ENCODE assay signal across 10 cellular contexts in genomic region chrX:6226053-6226645, GRCh38. TPM values are rescaled to one million over a fixed set of nuclear protein-coding genes. Genes with fewer than 3 reads are reported as not detected.
DNase-seq lines count a peak whose midpoint lies in the region; ATAC-seq and TF ChIP-seq lines count a peak whose summit lies in the region.
"Had no signal": no experiment of that assay in that cellular context is flagged by ENCODE, and none has a peak within 500 bp of the region (broad histone marks: within the 10 kb centered on the region; RNA-seq: fewer than 3 reads in every experiment).

No MANE protein-coding gene starts in this region.

- peaks cover 2% of the 10 kb centered on the region for H3K27me3 Mint-ChIP-seq in GM23338 (ENCODE audit: insufficient read depth, low read depth, poor library complexity)

- H3K79me2 ChIP-seq in GM23338 (replicated peaks; ENCODE audit: insufficient read depth), result peaks cover 70% of the 10 kb centered on the region
- no peaks in the 10 kb centered on the region for H3K79me2 ChIP-seq in hepatocyte

- intact Hi-C loops in sciatic nerve (cut with DNase I), result no loop called here

- TF ChIP-seq CTCF in GM23338 (conservative IDR thresholded peaks at IDR 0.05; ENCODE audit: low read depth in 2 of 2) (no peak), hepatocyte (IDR thresholded peaks at IDR 0.05; ENCODE audit: poor library complexity) (no peak)

- peak overlapping the region; percentile 92 for H3K4me3 Mint-ChIP-seq in GM23338
- H3K4me3 Mint-ChIP-seq: stimulated activated effector memory CD8-positive, alpha-beta T cell treated with anti-CD3 and anti-CD28 coated beads, Interleukin-12 subunit alpha, Interleukin-12 subunit beta, amount 100 ng/mL, for 72 hours had no signal

- H3K4me1 Mint-ChIP-seq in GM23338, result peaks cover 34% of the 10 kb centered on the region
- H3K4me1 Mint-ChIP-seq: stimulated activated effector memory CD8-positive, alpha-beta T cell treated with anti-CD3 and anti-CD28 coated beads, Interleukin-12 subunit alpha, Interleukin-12 subunit beta, amount 100 ng/mL, for 72 hours had no signal

- H4K20me1 ChIP-seq in GM23338 (replicated peaks; ENCODE audit: insufficient read depth) (no peaks in the 10 kb centered on the region; the same call in 1 of the 2 replicates), hepatocyte (ENCODE audit: insufficient read depth, poor library complexity, severe bottlenecking) (no peaks in the 10 kb centered on the region)

- H3K4me1 ChIP-seq in GM23338 (ENCODE audit: insufficient read depth) (peaks cover 28% of the 10 kb centered on the region), hepatocyte (ENCODE audit: insufficient read depth) (peaks cover 4% of the 10 kb centered on the region)

- peak overlapping the region; percentile 81 for H3K4me3 ChIP-seq in GM23338
- H3K4me3 ChIP-seq in hepatocyte, result peak overlapping the region; percentile 49

- no peaks in the 10 kb centered on the region for H3F3A ChIP-seq in GM23338 (replicated peaks; ENCODE audit: low read depth)

- H3K27ac ChIP-seq in GM23338 (ENCODE audit: low read depth), result peak overlapping the region; percentile 63; the same call in 1 of the 2 replicates
- no peak overlapping the region for H3K27ac ChIP-seq in hepatocyte

- no peaks in the 10 kb centered on the region for H3K36me3 ChIP-seq in GM23338 (ENCODE audit: insufficient read depth)
- H3K36me3 ChIP-seq in hepatocyte (replicated peaks; ENCODE audit: insufficient read depth, low read depth), result no peaks in the 10 kb centered on the region

- DNase-seq in GM23338 (ENCODE audit: low spot score) (peak; percentile 73), T1000 (lab: John Stamatoyannopoulos, UW) (peak; percentile 0), hepatocyte (ENCODE audit: low spot score) (peak; percentile 22), sciatic nerve (ENCODE audit: low spot score) (peak; percentile 63), NCI-H2107 treated with DMSO at 0.1 percent for 48 hours (lab: John Stamatoyannopoulos, UW; ENCODE audit: unreplicated experiment) (no peak), HK-2 (ENCODE audit: unreplicated experiment) (no peak), foreskin melanocyte (no peak)
- DNase-seq: IMR-90 had no signal

- peak; percentile 37 for ATAC-seq in GM23338
- ATAC-seq in sciatic nerve, result peak; percentile 79
- ATAC-seq in activated CD4-positive, CD25-positive, alpha-beta regulatory T cell treated with anti-CD3 and anti-CD28 coated beads, Interleukin-2, amount 50 U/mL, for 24 hours, result no peak
- ATAC-seq: stimulated activated effector memory CD8-positive, alpha-beta T cell treated with anti-CD3 and anti-CD28 coated beads, Interleukin-12 subunit alpha, Interleukin-12 subunit beta, amount 100 ng/mL, for 72 hours had no signal

- H3K9me3 ChIP-seq in hepatocyte (ENCODE audit: low read depth), result no peaks in the 10 kb centered on the region

- no peaks in the 10 kb centered on the region for H3K27me3 ChIP-seq in GM23338 (ENCODE audit: insufficient read depth)
- peaks cover 13% of the 10 kb centered on the region for H3K27me3 ChIP-seq in hepatocyte

- H3K4me2 ChIP-seq in GM23338 (peak overlapping the region; percentile 87), hepatocyte (peak overlapping the region; percentile 82)

- H2AFZ ChIP-seq in GM23338, result no peak overlapping the region
- peak overlapping the region; percentile 89 for H2AFZ ChIP-seq in hepatocyte

- WGBS in hepatocyte (ENCODE audit: low lambda C conversion rate, missing lambda C conversion rate), result 44% methylated on average over 37 of the region's 50 CpGs

- no peak overlapping the region for H3K27ac Mint-ChIP-seq in GM23338
- H3K27ac Mint-ChIP-seq: stimulated activated effector memory CD8-positive, alpha-beta T cell treated with anti-CD3 and anti-CD28 coated beads, Interleukin-12 subunit alpha, Interleukin-12 subunit beta, amount 100 ng/mL, for 72 hours had no signal

- no peaks in the 10 kb centered on the region for H3K9me2 ChIP-seq in GM23338 (ENCODE audit: insufficient read depth)
- no peaks in the 10 kb centered on the region for H3K9me2 ChIP-seq in hepatocyte (replicated peaks; ENCODE audit: insufficient read depth)

- no peaks in the 10 kb centered on the region; the same call in 2 of the 3 replicates for H3K9me3 Mint-ChIP-seq in GM23338
- H3K9me3 Mint-ChIP-seq: stimulated activated effector memory CD8-positive, alpha-beta T cell treated with anti-CD3 and anti-CD28 coated beads, Interleukin-12 subunit alpha, Interleukin-12 subunit beta, amount 100 ng/mL, for 72 hours had no signal

- H3K36me3 Mint-ChIP-seq in GM23338 (ENCODE audit: low read depth), result peaks cover 9% of the 10 kb centered on the region
- H3K36me3 Mint-ChIP-seq: stimulated activated effector memory CD8-positive, alpha-beta T cell treated with anti-CD3 and anti-CD28 coated beads, Interleukin-12 subunit alpha, Interleukin-12 subunit beta, amount 100 ng/mL, for 72 hours had no signal

TF ChIP-seq in GM23338, 12 proteins besides CTCF, POLR2A, EP300 and RAD21 (continues in another document):
- TF ChIP-seq JUNB (IDR thresholded peaks at IDR 0.05; ENCODE audit: unreplicated experiment) (no peak), NANOG (IDR thresholded peaks at IDR 0.05; ENCODE audit: borderline replicate concordance) (no peak), CREB1 (CRISPR knock-in tag; IDR thresholded peaks at IDR 0.05; ENCODE audit: low read depth) (no peak), EZH2phosphoT487 (IDR thresholded peaks at IDR 0.05; ENCODE audit: unreplicated experiment) (no peak), ETS1 (IDR thresholded peaks at IDR 0.05) (no peak), POLR2AphosphoS5 (IDR thresholded peaks at IDR 0.05; ENCODE audit: low read depth) (no peak; the same call in 1 of the 2 replicates), STAT1 (IDR thresholded peaks at IDR 0.05; ENCODE audit: unreplicated experiment) (no peak), REST (IDR thresholded peaks at IDR 0.05; ENCODE audit: unreplicated experiment) (no peak), ZNF331 (CRISPR knock-in tag; IDR thresholded peaks at IDR 0.05; ENCODE audit: low read depth) (no peak), EZH2 (IDR thresholded peaks at IDR 0.05; ENCODE audit: low read depth, unreplicated experiment) (no peak), ZNF114 (CRISPR knock-in tag; IDR thresholded peaks at IDR 0.05) (no peak)

RNA-seq across cellular contexts. Expression of gene NLGN4X, which starts 2.5 kb away (rescaled TPM):
- 86.5 and 86.8 TPM in 2 replicates for total RNA-seq in GM23338 (2014; rRNA removed; shearing (Covaris generic))
- polyA plus RNA-seq in GM23338 (2016; fragmentation: Nextera tagmentation; extraction: Ambion mirVana) (35.2 and 36.0 TPM in 2 replicates), hepatocyte (0.81 and 2.1 TPM in 2 replicates)
- total RNA-seq in hepatocyte (3.9 and 4.5 TPM in 2 replicates), sciatic nerve (17.9 TPM)
- total RNA-seq: IMR-90 had no signal
- polyA plus RNA-seq: IMR-90 had no signal

Comparison
In these comparisons a context has a peak if more than half of its experiments do, and no peak if none do; other contexts are left out.
1. ATAC-seq: peak in GM23338 (single experiment) and sciatic nerve (single experiment); none in activated CD4-positive, CD25-positive, alpha-beta regulatory T cell treated with anti-CD3 and anti-CD28 coated beads, Interleukin-2, amount 50 U/mL, for 24 hours (0 of 2).
2. DNase-seq: peak in GM23338 (single experiment), T1000 (single experiment), hepatocyte (single experiment) and sciatic nerve (single experiment); none in NCI-H2107 treated with DMSO at 0.1 percent for 48 hours (single experiment), HK-2 (single experiment) and foreskin melanocyte (single experiment).